In genomic region chr7:7640221-7641128, GRCh38 we compare ENCODE assay signal across 1 cellular context.
TF ChIP-seq lines count a peak whose summit lies in the region.

Gene UMAD1, plus strand, starts transcription at chr7:7640752. Its CDS starts 32,620 bp downstream, at chr7:7673372.

TF ChIP-seq in K562, 482 proteins besides CTCF, POLR2A, EP300 and RAD21 (continued from another document and continues in another):
- TF ChIP-seq PRDM10 (IDR thresholded peaks at IDR 0.05; ENCODE audit: partially characterized antibody), result peak; percentile 79
- TF ChIP-seq NFATC3 (IDR thresholded peaks at IDR 0.05), result no peak
- TF ChIP-seq SUPT5H (IDR thresholded peaks at IDR 0.05), result peak; percentile 87
- TF ChIP-seq ZNF511 (CRISPR knock-in tag; IDR thresholded peaks at IDR 0.05), result peak; percentile 63; the same call in 1 of the 2 replicates
- peak; percentile 80 for TF ChIP-seq MTA3 (IDR thresholded peaks at IDR 0.05; ENCODE audit: borderline replicate concordance)
- TF ChIP-seq ARID3B (CRISPR knock-in tag; IDR thresholded peaks at IDR 0.05; ENCODE audit: borderline replicate concordance), result no peak
- 0 out of 2 replicates have a peak, but pooled peaks have one; percentile 2 for TF ChIP-seq NFE2 (IDR thresholded peaks at IDR 0.05; ENCODE audit: low read depth)
- TF ChIP-seq ZNF699 (CRISPR knock-in tag; IDR thresholded peaks at IDR 0.05; ENCODE audit: insufficient replicate concordance), result no peak
- no peak for TF ChIP-seq ZBTB34 (CRISPR knock-in tag; IDR thresholded peaks at IDR 0.05)
- no peak for TF ChIP-seq STAT5A (IDR thresholded peaks at IDR 0.05; ENCODE audit: borderline replicate concordance, low read length)
- no peak for TF ChIP-seq HNRNPUL1 (IDR thresholded peaks at IDR 0.05; ENCODE audit: low read length)
- peak; percentile 34 for TF ChIP-seq TAL1 (IDR thresholded peaks at IDR 0.05)
- TF ChIP-seq FOXA3 (CRISPR knock-in tag; conservative IDR thresholded peaks at IDR 0.05 in 1 of 2, IDR thresholded peaks at IDR 0.05 in 1 of 2), result peak in 1 of 2 experiments; percentile 77; a peak in 1 of 4 replicates
- no peak for TF ChIP-seq ZNF184 (CRISPR knock-in tag; IDR thresholded peaks at IDR 0.05)
- TF ChIP-seq SMARCE1 (IDR thresholded peaks at IDR 0.05), result 0 out of 2 replicates have a peak, but pooled peaks have one; percentile 55
- TF ChIP-seq MNT (conservative IDR thresholded peaks at IDR 0.05), result peak; percentile 81 to 92
- no peak for TF ChIP-seq SREBF1 (IDR thresholded peaks at IDR 0.05; ENCODE audit: borderline replicate concordance, low read depth, low read length)
- TF ChIP-seq KLF13 (tag; IDR thresholded peaks at IDR 0.05; ENCODE audit: borderline replicate concordance, low read depth), result peak; percentile 32; the same call in 1 of the 2 replicates
- peak; percentile 65 for TF ChIP-seq DPF2 (IDR thresholded peaks at IDR 0.05)
- TF ChIP-seq AFF1 (IDR thresholded peaks at IDR 0.05; ENCODE audit: low read depth in 1 of 2, partially characterized antibody in 2 of 2), result peak in 1 of 2 experiments; percentile 45
- no peak for TF ChIP-seq BDP1 (IDR thresholded peaks at IDR 0.05; ENCODE audit: insufficient read depth, insufficient read length)
- TF ChIP-seq HES1 (IDR thresholded peaks at IDR 0.05; ENCODE audit: low read depth), result no peak
- TF ChIP-seq ETS1 (conservative IDR thresholded peaks at IDR 0.05; ENCODE audit: control insufficient read depth, low read depth, low read length), result peak; percentile 73; the same call in 1 of the 2 replicates
- TF ChIP-seq THRAP3 (IDR thresholded peaks at IDR 0.05; ENCODE audit: borderline replicate concordance), result no peak
- no peak for TF ChIP-seq U2AF1 (optimal IDR thresholded peaks at IDR 0.05; ENCODE audit: low read depth, low read length)
- TF ChIP-seq ZNF212 (CRISPR knock-in tag; IDR thresholded peaks at IDR 0.05), result no peak
- TF ChIP-seq ZNF24 (IDR thresholded peaks at IDR 0.05), result peak; percentile 52; the same call in 1 of the 2 replicates
- no peak; the same call in 1 of the 2 replicates for TF ChIP-seq KAT7 (CRISPR knock-in tag; IDR thresholded peaks at IDR 0.05; ENCODE audit: borderline replicate concordance)
- peak; percentile 95 for TF ChIP-seq PHF8 (IDR thresholded peaks at IDR 0.05; ENCODE audit: borderline replicate concordance, low read length)
- TF ChIP-seq NFIC (IDR thresholded peaks at IDR 0.05), result peak; percentile 37; the same call in 1 of the 2 replicates
- TF ChIP-seq ZNF23 (CRISPR knock-in tag; IDR thresholded peaks at IDR 0.05), result no peak
- peak in 1 of 3 experiments; percentile 86; a peak in 2 of 6 replicates for TF ChIP-seq ZBTB11 (CRISPR knock-in tag; IDR thresholded peaks at IDR 0.05)
- TF ChIP-seq NFE2L1 (tag; IDR thresholded peaks at IDR 0.05; ENCODE audit: borderline replicate concordance, low read depth), result no peak
- peak; percentile 52 for TF ChIP-seq TEAD4 (IDR thresholded peaks at IDR 0.05; ENCODE audit: low read length)
- no peak for TF ChIP-seq TEAD4 (CRISPR knock-in tag; IDR thresholded peaks at IDR 0.05; ENCODE audit: borderline replicate concordance)
- no peak for TF ChIP-seq HDGF (IDR thresholded peaks at IDR 0.05)
- TF ChIP-seq POLR3A (IDR thresholded peaks at IDR 0.05; ENCODE audit: borderline replicate concordance, extremely low read depth, insufficient read depth, insufficient read length), result no peak
- TF ChIP-seq TAF9B (IDR thresholded peaks at IDR 0.05; ENCODE audit: partially characterized antibody), result peak; percentile 53
- TF ChIP-seq IFI16 (CRISPR knock-in tag; IDR thresholded peaks at IDR 0.05), result no peak
- peak; percentile 41 for TF ChIP-seq RBM22 (IDR thresholded peaks at IDR 0.05; ENCODE audit: low read depth, low read length, poor library complexity, severe bottlenecking)
- no peak for TF ChIP-seq ZNF830 (CRISPR knock-in tag; IDR thresholded peaks at IDR 0.05)
